ENCODE assay signal across 8 cellular contexts in the genomic region with DNA sequence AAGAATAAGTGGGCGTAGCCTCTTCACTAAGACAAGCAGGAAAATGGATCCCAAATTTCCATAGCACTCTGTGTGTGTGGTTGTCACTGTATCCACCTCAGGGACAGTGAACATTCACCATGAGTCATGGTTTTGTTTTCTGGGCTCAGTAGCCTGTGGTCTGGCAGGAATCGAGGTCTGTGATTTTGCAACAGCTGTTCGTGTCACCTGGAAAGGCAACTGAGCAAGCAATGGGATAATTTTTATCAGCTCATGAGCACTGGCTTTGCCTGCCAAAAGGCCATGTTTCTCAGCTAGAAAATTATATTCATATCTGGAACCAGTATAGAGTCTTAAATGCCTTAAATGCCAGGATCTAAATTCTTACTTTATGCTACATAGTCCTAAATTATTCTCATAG.
A peak's percentile ranks its signal among the peaks of the same experiment; 100 is the strongest.
DNase-seq lines count a peak whose midpoint lies in the region; ATAC-seq and TF ChIP-seq lines count a peak whose summit lies in the region.

No MANE protein-coding gene starts in this region.

- CTCF ChIA-PET in activated CD4-positive, alpha-beta memory T cell treated with anti-CD3 and anti-CD28 coated beads, Interleukin-2, amount 10 ng/mL, durations not matched to agents 7 days and 5 days (lab: Charles Lee): no interaction called here

- H3K36me3 Mint-ChIP-seq in activated CD4-positive, alpha-beta memory T cell treated with anti-CD3 and anti-CD28 coated beads, Interleukin-2, amount 10 ng/mL, durations not matched to agents 7 days and 5 days (ENCODE audit: low read depth): no peaks in the 10 kb centered on the region

- no peaks in the 10 kb centered on the region for H3F3A ChIP-seq in MM.1S (ENCODE audit: insufficient read depth, low read length)

- ATAC-seq in HG03097 (IDR thresholded peaks at IDR 0.05; ENCODE audit: low FRiP score, unreplicated experiment) (no peak), HG02571 (IDR thresholded peaks at IDR 0.05; ENCODE audit: unreplicated experiment) (no peak)

- H3K27ac Mint-ChIP-seq in activated CD4-positive, alpha-beta memory T cell treated with anti-CD3 and anti-CD28 coated beads, Interleukin-2, amount 10 ng/mL, durations not matched to agents 7 days and 5 days: no peak overlapping the region

- no peaks in the 10 kb centered on the region; a peak in 1 of 22 replicates for H3K36me3 ChIP-seq in BLaER1 treated with 17β-estradiol and CSF1 and Interleukin-3, amounts not matched to agents 10 nM and 100 nM
- H3K36me3 ChIP-seq in MM.1S (replicated peaks; ENCODE audit: insufficient read depth, low read length) (no peaks in the 10 kb centered on the region; the same call in 1 of the 2 replicates), osteoblast (ENCODE audit: insufficient read depth, low read length) (no peaks in the 10 kb centered on the region)

- H3K27ac ChIP-seq in BLaER1 treated with 17β-estradiol and CSF1 and Interleukin-3, amounts not matched to agents 10 nM and 100 nM: peak overlapping the region in 9 of 11 experiments; percentile 20 to 83 (median 67); a peak in 16 of 22 replicates
- H3K27ac ChIP-seq in MM.1S (ENCODE audit: low read length) (no peak overlapping the region), osteoblast (ENCODE audit: low read depth, low read length) (peak overlapping the region; percentile 78)

- no peaks in the 10 kb centered on the region for H3K4me1 Mint-ChIP-seq in activated CD4-positive, alpha-beta memory T cell treated with anti-CD3 and anti-CD28 coated beads, Interleukin-2, amount 10 ng/mL, durations not matched to agents 7 days and 5 days

- H3K4me3 Mint-ChIP-seq in activated CD4-positive, alpha-beta memory T cell treated with anti-CD3 and anti-CD28 coated beads, Interleukin-2, amount 10 ng/mL, durations not matched to agents 7 days and 5 days: no peak overlapping the region

- no peak overlapping the region for H3K4me3 ChIP-seq in BLaER1 treated with 17β-estradiol and CSF1 and Interleukin-3, amounts not matched to agents 10 nM and 100 nM
- H3K4me3 ChIP-seq in MM.1S (ENCODE audit: low read length): no peak overlapping the region
- H3K4me3 ChIP-seq in epithelial cell of esophagus (ENCODE audit: low read length): no peak overlapping the region
- no peak overlapping the region for H3K4me3 ChIP-seq in osteoblast (ENCODE audit: insufficient read depth, low read length)

- no peaks in the 10 kb centered on the region for H3K9me2 ChIP-seq in MM.1S (replicated peaks; ENCODE audit: insufficient read depth, low read length)

- TF ChIP-seq CTCF in MM.1S (IDR thresholded peaks at IDR 0.05; ENCODE audit: low read length): no peak
- no peak for TF ChIP-seq CTCF in epithelial cell of esophagus (IDR thresholded peaks at IDR 0.05; ENCODE audit: insufficient read depth, low read depth, low read length, missing control alignments)
- TF ChIP-seq CTCF in osteoblast (IDR thresholded peaks at IDR 0.05; ENCODE audit: extremely low read depth, low read depth, low read length): no peak

- peak overlapping the region in 10 of 11 experiments; percentile 33 to 84 (median 70); a peak in 19 of 22 replicates for H3K4me2 ChIP-seq in BLaER1 treated with 17β-estradiol and CSF1 and Interleukin-3, amounts not matched to agents 10 nM and 100 nM
- H3K4me2 ChIP-seq in MM.1S (ENCODE audit: low read depth, low read length) (no peak overlapping the region), osteoblast (ENCODE audit: insufficient read depth, low read length) (peak overlapping the region; percentile 52)

- peaks cover 0 to 33% (median 24%) of the 10 kb centered on the region in 11 experiments; a peak in 14 of 22 replicates for H3K9me3 ChIP-seq in BLaER1 treated with 17β-estradiol and CSF1 and Interleukin-3, amounts not matched to agents 10 nM and 100 nM (replicated peaks in 1 of 11)
- H3K9me3 ChIP-seq in MM.1S (replicated peaks; ENCODE audit: insufficient read depth, low read length): no peaks in the 10 kb centered on the region
- H3K9me3 ChIP-seq in osteoblast (ENCODE audit: low read depth, low read length): no peaks in the 10 kb centered on the region

- peak overlapping the region in 6 of 11 experiments; percentile 5 to 55 (median 36); a peak in 7 of 22 replicates for H3K9ac ChIP-seq in BLaER1 treated with 17β-estradiol and CSF1 and Interleukin-3, amounts not matched to agents 10 nM and 100 nM
- H3K9ac ChIP-seq in MM.1S (ENCODE audit: low read length): no peak overlapping the region

- peaks cover 12 to 67% (median 54%) of the 10 kb centered on the region in 10 experiments for H3K4me1 ChIP-seq in BLaER1 treated with 17β-estradiol and CSF1 and Interleukin-3, amounts not matched to agents 10 nM and 100 nM
- H3K4me1 ChIP-seq in MM.1S (ENCODE audit: low read length): no peaks in the 10 kb centered on the region
- peaks cover 21% of the 10 kb centered on the region for H3K4me1 ChIP-seq in osteoblast (ENCODE audit: insufficient read depth, low read length)

- no peaks in the 10 kb centered on the region for H3K27me3 Mint-ChIP-seq in activated CD4-positive, alpha-beta memory T cell treated with anti-CD3 and anti-CD28 coated beads, Interleukin-2, amount 10 ng/mL, durations not matched to agents 7 days and 5 days

- H2AFZ ChIP-seq in MM.1S (ENCODE audit: low read length) (no peak overlapping the region), osteoblast (ENCODE audit: low read length) (peak overlapping the region; percentile 35)

- POLR2A ChIA-PET in activated CD4-positive, alpha-beta memory T cell treated with anti-CD3 and anti-CD28 coated beads, Interleukin-2, amount 10 ng/mL, durations not matched to agents 7 days and 5 days (lab: Charles Lee): no interaction called here

- peaks cover 2% of the 10 kb centered on the region for H3K9me3 Mint-ChIP-seq in activated CD4-positive, alpha-beta memory T cell treated with anti-CD3 and anti-CD28 coated beads, Interleukin-2, amount 10 ng/mL, durations not matched to agents 7 days and 5 days

- DNase-seq in MM.1S (peak; percentile 24), epithelial cell of esophagus (ENCODE audit: low read depth) (peak; percentile 87), osteoblast (ENCODE audit: insufficient read length, low spot score, missing footprints) (no peak)
- DNase-seq in activated CD4-positive, alpha-beta memory T cell treated with anti-CD3 and anti-CD28 coated beads, Interleukin-2, amount 10 ng/mL, durations not matched to agents 7 days and 5 days: no peak
- no peak for DNase-seq in activated CD8-positive, alpha-beta memory T cell treated with anti-CD3 and anti-CD28 coated beads, Interleukin-2, amount 50 U/mL, for 48 hours

- H4K20me1 ChIP-seq in BLaER1 treated with 17β-estradiol and CSF1 and Interleukin-3, amounts not matched to agents 10 nM and 100 nM: no peaks in the 10 kb centered on the region
- H4K20me1 ChIP-seq in MM.1S (ENCODE audit: insufficient read depth, low read length) (no peaks in the 10 kb centered on the region), osteoblast (ENCODE audit: insufficient read depth, low read length) (no peaks in the 10 kb centered on the region)

- no peaks in the 10 kb centered on the region for H3K27me3 ChIP-seq in BLaER1 treated with 17β-estradiol and CSF1 and Interleukin-3, amounts not matched to agents 10 nM and 100 nM
- H3K27me3 ChIP-seq in MM.1S (replicated peaks; ENCODE audit: insufficient read depth, low read length) (no peaks in the 10 kb centered on the region), osteoblast (ENCODE audit: insufficient read depth, low read length) (no peaks in the 10 kb centered on the region)

- H3K79me2 ChIP-seq in MM.1S (ENCODE audit: low read length): no peaks in the 10 kb centered on the region
- H3K79me2 ChIP-seq in osteoblast (ENCODE audit: insufficient read depth, low read length): no peaks in the 10 kb centered on the region

Comparison
In these comparisons a context has a peak if more than half of its experiments do, and no peak if none do; other contexts are left out.
1. DNase-seq: peak in MM.1S (single experiment) and epithelial cell of esophagus (single experiment); none in osteoblast (single experiment), activated CD4-positive, alpha-beta memory T cell treated with anti-CD3 and anti-CD28 coated beads, Interleukin-2, amount 10 ng/mL, durations not matched to agents 7 days and 5 days (single experiment) and activated CD8-positive, alpha-beta memory T cell treated with anti-CD3 and anti-CD28 coated beads, Interleukin-2, amount 50 U/mL, for 48 hours (single experiment).